In the genomic region with DNA sequence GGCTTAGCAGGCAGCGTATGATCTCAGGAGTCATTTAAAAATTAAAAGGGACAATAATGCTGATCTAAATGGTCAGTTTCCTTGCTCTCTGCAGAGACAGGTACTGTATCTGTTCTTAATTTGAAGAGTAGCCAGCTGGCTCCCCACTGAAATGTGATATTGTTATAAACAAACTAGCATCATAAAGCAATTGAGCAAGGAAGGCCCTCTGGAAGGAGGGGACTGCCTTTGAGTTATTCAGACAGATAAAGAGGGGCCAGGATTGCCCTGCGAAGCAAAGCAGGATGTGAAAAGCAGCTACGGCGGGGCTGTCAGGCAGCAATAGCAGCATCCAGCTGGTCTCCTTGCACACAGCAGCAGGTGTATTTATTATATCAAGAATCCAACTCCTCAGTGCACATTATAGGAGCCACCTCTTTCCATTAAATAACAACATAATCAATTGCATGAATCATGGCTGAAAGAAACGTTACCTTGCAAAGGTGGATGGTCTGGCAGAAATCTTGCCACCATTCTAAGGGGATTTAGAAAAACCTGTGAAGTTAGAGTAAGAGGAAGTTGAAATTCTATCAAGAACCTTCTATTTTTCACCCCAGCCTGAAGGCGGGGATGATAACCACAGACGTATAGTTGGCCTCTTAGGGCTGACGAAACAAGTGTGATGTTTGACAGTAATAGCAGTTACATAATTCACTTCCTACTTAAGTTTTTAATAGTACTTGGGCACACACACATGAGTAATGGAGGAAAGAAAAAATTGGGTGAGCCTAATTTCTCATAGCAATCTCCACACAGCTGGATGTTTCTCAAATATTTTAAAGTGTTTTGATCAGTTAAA, we compare ENCODE assay signal across 17 cellular contexts.
DNase-seq lines count a peak whose midpoint lies in the region; ATAC-seq and TF ChIP-seq lines count a peak whose summit lies in the region.
"Had no signal": no experiment of that assay in that cellular context is flagged by ENCODE, and none has a peak within 500 bp of the region (broad histone marks: within the 10 kb centered on the region; RNA-seq: fewer than 3 reads in every experiment).

No MANE protein-coding gene starts in this region.

- H3K9me3 ChIP-seq in neural progenitor cell (ENCODE audit: low read depth), result no peaks in the 10 kb centered on the region
- H3K9me3 ChIP-seq: MG63, upper lobe of left lung had no signal

- no peaks in the 10 kb centered on the region for H3K36me3 ChIP-seq in neural progenitor cell
- H3K36me3 ChIP-seq: MG63, upper lobe of left lung had no signal

- H3K27me3 Mint-ChIP-seq in neural progenitor cell (ENCODE audit: insufficient read depth, low read depth), result peaks cover 9% of the 10 kb centered on the region
- H3K27me3 Mint-ChIP-seq: activated CD4-positive, alpha-beta memory T cell treated with anti-CD3 and anti-CD28 coated beads for 36 hours had no signal

- no peak overlapping the region for H3K27ac ChIP-seq in neural progenitor cell
- H3K27ac ChIP-seq: hepatocyte, PC-9, upper lobe of left lung had no signal

- no peaks in the 10 kb centered on the region for H3K36me3 Mint-ChIP-seq in neural progenitor cell
- H3K36me3 Mint-ChIP-seq: activated CD4-positive, alpha-beta memory T cell treated with anti-CD3 and anti-CD28 coated beads for 36 hours had no signal

- H3K4me3 Mint-ChIP-seq in neural progenitor cell, result no peak overlapping the region
- H3K4me3 Mint-ChIP-seq: activated CD4-positive, alpha-beta memory T cell treated with anti-CD3 and anti-CD28 coated beads for 36 hours; GM23338; T-helper 2 cell treated with Interferon-gamma antibody and Interleukin-4, amounts not matched to agents 5 μg/mL and 100 μg/mL, for 36 hours had no signal

- peaks cover 8% of the 10 kb centered on the region for H3K9me3 Mint-ChIP-seq in neural progenitor cell
- H3K9me3 Mint-ChIP-seq: activated CD4-positive, alpha-beta memory T cell treated with anti-CD3 and anti-CD28 coated beads for 36 hours; T-helper 2 cell treated with Interferon-gamma antibody and Interleukin-4, amounts not matched to agents 5 μg/mL and 100 μg/mL, for 36 hours had no signal

- no peak overlapping the region for H3K4me3 ChIP-seq in NB4 (ENCODE audit: low read depth, low read length)
- H3K4me3 ChIP-seq in neural progenitor cell, result no peak overlapping the region
- H3K4me3 ChIP-seq: GM23338, hepatocyte, MG63, PC-9, upper lobe of left lung had no signal

- H3K27me3 ChIP-seq in neural progenitor cell, result no peaks in the 10 kb centered on the region
- H3K27me3 ChIP-seq: hepatocyte, MG63, upper lobe of left lung had no signal

- H3K4me2 ChIP-seq in neural progenitor cell, result no peak overlapping the region
- H3K4me2 ChIP-seq: GM23338, hepatocyte, PC-9 had no signal

- no peak for TF ChIP-seq POLR2A in NB4 (IDR thresholded peaks at IDR 0.05; ENCODE audit: extremely low read depth, insufficient read length)

- H3F3A ChIP-seq in neural progenitor cell (ENCODE audit: low read depth), result no peaks in the 10 kb centered on the region

- no peaks in the 10 kb centered on the region for H4K20me1 ChIP-seq in neural progenitor cell (ENCODE audit: low read depth)

- H2AFZ ChIP-seq in neural progenitor cell (replicated peaks), result no peak overlapping the region
- H2AFZ ChIP-seq: GM23338, hepatocyte, PC-9 had no signal

- H3K4me1 Mint-ChIP-seq in neural progenitor cell, result peaks cover 33% of the 10 kb centered on the region
- H3K4me1 Mint-ChIP-seq: GM23338 had no signal

- peaks cover 13% of the 10 kb centered on the region for H3K4me1 ChIP-seq in neural progenitor cell

- no peaks in the 10 kb centered on the region for H3K79me2 ChIP-seq in neural progenitor cell (ENCODE audit: low read depth)
- H3K79me2 ChIP-seq: hepatocyte had no signal

- DNase-seq in NCI-H146 (lab: John Stamatoyannopoulos, UW), result peak; percentile 52
- no peak for DNase-seq in NCI-H146 treated with DMSO at 0.1 percent for 48 hours (lab: John Stamatoyannopoulos, UW; ENCODE audit: unreplicated experiment)
- DNase-seq in NB4 (ENCODE audit: low read depth), result peak; percentile 88
- DNase-seq in SIG-M5 treated with dmso at 0.1 percent for 504 hours (lab: John Stamatoyannopoulos, UW; ENCODE audit: unreplicated experiment), result peak; percentile 98
- DNase-seq in neural progenitor cell (ENCODE audit: low spot score), result peak; percentile 20
- DNase-seq in activated T-cell treated with anti-CD3 and anti-CD28 coated beads, Interleukin-2, amount 50 U/mL, for 1 hour, result no peak
- DNase-seq in OCI-M2 (lab: John Stamatoyannopoulos, UW; ENCODE audit: unreplicated experiment), result no peak
- DNase-seq: activated CD4-positive, alpha-beta memory T cell treated with anti-CD3 and anti-CD28 coated beads for 36 hours; left ventricle myocardium superior; MG63; occipital lobe; PC-9; upper lobe of left lung had no signal

- no peak overlapping the region for H3K27ac Mint-ChIP-seq in neural progenitor cell
- H3K27ac Mint-ChIP-seq: activated CD4-positive, alpha-beta memory T cell treated with anti-CD3 and anti-CD28 coated beads for 36 hours; GM23338; T-helper 2 cell treated with Interferon-gamma antibody and Interleukin-4, amounts not matched to agents 5 μg/mL and 100 μg/mL, for 36 hours had no signal

- TF ChIP-seq CTCF in NB4 (IDR thresholded peaks at IDR 0.05; ENCODE audit: low read depth, low read length) (no peak), neural progenitor cell (IDR thresholded peaks at IDR 0.05) (no peak)

- no peak overlapping the region for H3K9ac ChIP-seq in neural progenitor cell

- ATAC-seq in GM18861 (IDR thresholded peaks at IDR 0.05; ENCODE audit: unreplicated experiment), result no peak
- ATAC-seq: GM23338, left ventricle myocardium superior had no signal

Comparison
In these comparisons a context has a peak if more than half of its experiments do, and no peak if none do; other contexts are left out.
1. DNase-seq: peak in NCI-H146 (single experiment), NB4 (single experiment), SIG-M5 treated with dmso at 0.1 percent for 504 hours (single experiment) and neural progenitor cell (single experiment); none in NCI-H146 treated with DMSO at 0.1 percent for 48 hours (single experiment), activated T-cell treated with anti-CD3 and anti-CD28 coated beads, Interleukin-2, amount 50 U/mL, for 1 hour (single experiment) and OCI-M2 (single experiment).